26 cellular contexts compared by ENCODE assay signal in genomic region chr2:100964706-100965269, GRCh38. TPM values are rescaled to one million over a fixed set of nuclear protein-coding genes. Genes with fewer than 3 reads are reported as not detected.
DNase-seq lines count a peak whose midpoint lies in the region; ATAC-seq, FAIRE-seq and TF ChIP-seq lines count a peak whose summit lies in the region.
"Had no signal": no experiment of that assay in that cellular context is flagged by ENCODE, and none has a peak within 500 bp of the region (broad histone marks: within the 10 kb centered on the region; RNA-seq: fewer than 3 reads in every experiment).

No MANE protein-coding gene starts in this region.

- H3K9me3 ChIP-seq in HepG2 (ENCODE audit: low read length) (no peaks in the 10 kb centered on the region), right lobe of liver (no peaks in the 10 kb centered on the region), ascending aorta (no peaks in the 10 kb centered on the region), sigmoid colon (no peaks in the 10 kb centered on the region), aorta (ENCODE audit: control insufficient read depth, low read length) (no peaks in the 10 kb centered on the region)
- H3K9me3 ChIP-seq: BLaER1, SK-N-SH had no signal

- no peak for TF ChIP-seq POLR2A in HepG2 (IDR thresholded peaks at IDR 0.05; ENCODE audit: insufficient read depth in 1 of 2, low read depth in 2 of 2, low read length in 2 of 2)
- TF ChIP-seq POLR2A in right lobe of liver (IDR thresholded peaks at IDR 0.05) = no peak
- no peak for TF ChIP-seq POLR2A in sigmoid colon (IDR thresholded peaks at IDR 0.05)

- H3K79me2 ChIP-seq in HepG2 (ENCODE audit: insufficient read depth, low read length) = no peaks in the 10 kb centered on the region

- CTCF ChIA-PET in HepG2 (lab: Yijun Ruan, JAX; ENCODE audit: low intra/inter-chr PET ratio, low total read pairs) (no interaction called here), Calu3 (lab: Charles Lee) (interaction anchor here (0.7 kb wide), 1 partner anchor 274 kb away, joined by 5 read pairs; no protein-coding TSS in a partner anchor)

- BruUV-seq in HepG2 (replicated peaks; lab: Mats Ljungman, UMichigan) (TSS peak; percentile 14), Calu3 (replicated peaks; lab: Mats Ljungman, UMichigan) (no TSS peak)

- WGBS in HepG2 (ENCODE audit: low lambda C conversion rate) = 87% methylated on average over 11 of the region's 11 CpGs
- WGBS in right lobe of liver (ENCODE audit: insufficient coverage, low coverage, low lambda C conversion rate, missing lambda C conversion rate) = 86% methylated on average over 9 of the region's 11 CpGs
- WGBS in sigmoid colon, 2 donors = 85 to 87% methylated on average over 11 of the region's 11 CpGs
- 8 to 20% methylated on average over 11 of the region's 11 CpGs for WGBS in aorta, 2 donors

- intact Hi-C loops in HepG2 (cut with micrococcal nuclease; ENCODE audit: unreplicated experiment) (no loop called here), right lobe of liver (cut with DNase I) (no loop called here), ascending aorta (cut with DNase I) (loop anchor here (2.0 kb wide), 1 partner anchor 14 kb away; no protein-coding TSS in a partner anchor), sigmoid colon (cut with DNase I) (no loop called here), aorta (cut with DNase I) (no loop called here), Calu3 (cut with micrococcal nuclease; ENCODE audit: unreplicated experiment) (no loop called here)

- DNase-seq in HepG2 (ENCODE audit: low spot score) (no peak), right lobe of liver (no peak), ascending aorta (ENCODE audit: low spot score in 2 of 2) (no peak), sigmoid colon (peak; percentile 40), aorta (peak; percentile 64 to 72), KG1 (lab: John Stamatoyannopoulos, UW) (no peak), Calu3 (no peak)
- DNase-seq: COR-L47, DMS 273 treated with DMSO at 0.1 percent for 48 hours, DMS79 treated with DMSO at 0.1 percent for 48 hours, H9, Kasumi-1, MM.1S, NCI-H1048, NCI-H1417 treated with DMSO at 0.1 percent for 48 hours, NCI-H187 treated with DMSO at 0.1 percent for 48 hours, NCI-H2107, PC-9, RPMI8226, SIG-M5, SK-N-SH had no signal

- H3K27ac Mint-ChIP-seq in Calu3 (ENCODE audit: unreplicated experiment) = no peak overlapping the region
- H3K27ac Mint-ChIP-seq: H9, IgD-negative memory B cell had no signal

- H3K4me1 Mint-ChIP-seq in Calu3 (ENCODE audit: low read depth, unreplicated experiment) = no peaks in the 10 kb centered on the region
- H3K4me1 Mint-ChIP-seq: IgD-negative memory B cell had no signal

- H3K4me3 Mint-ChIP-seq in Calu3 (ENCODE audit: low read depth, unreplicated experiment) = no peak overlapping the region
- H3K4me3 Mint-ChIP-seq: CD4-positive, alpha-beta T cell; H9; IgD-negative memory B cell had no signal

- ATAC-seq in HepG2 (no peak), right lobe of liver (no peak), aorta (ENCODE audit: low FRiP score) (peak; percentile 62), HG02623 (IDR thresholded peaks at IDR 0.05; ENCODE audit: unreplicated experiment) (no peak)
- ATAC-seq: GM12878 had no signal

- H3K4me3 ChIP-seq in HepG2 (replicated peaks in 1 of 3; ENCODE audit: insufficient read depth in 1 of 3, low read depth in 2 of 3, low read length in 3 of 3) = no peak overlapping the region
- no peak overlapping the region for H3K4me3 ChIP-seq in right lobe of liver
- H3K4me3 ChIP-seq in ascending aorta = no peak overlapping the region
- H3K4me3 ChIP-seq in sigmoid colon = no peak overlapping the region
- H3K4me3 ChIP-seq in aorta (ENCODE audit: low read length in 2 of 2) = no peak overlapping the region
- H3K4me3 ChIP-seq: BLaER1, GM12878, PC-9 had no signal

- no peaks in the 10 kb centered on the region for H3K9me3 Mint-ChIP-seq in Calu3 (ENCODE audit: low read depth, unreplicated experiment)
- H3K9me3 Mint-ChIP-seq: CD4-positive, alpha-beta T cell; H9; IgD-negative memory B cell had no signal

- H3K36me3 Mint-ChIP-seq in Calu3 (ENCODE audit: insufficient read depth, unreplicated experiment) = peaks cover 41% of the 10 kb centered on the region
- H3K36me3 Mint-ChIP-seq: IgD-negative memory B cell had no signal

- TF ChIP-seq CTCF in HepG2 (CRISPR knock-in tag; IDR thresholded peaks at IDR 0.05) (no peak), right lobe of liver (IDR thresholded peaks at IDR 0.05) (no peak), ascending aorta (IDR thresholded peaks at IDR 0.05) (no peak), sigmoid colon (IDR thresholded peaks at IDR 0.05) (no peak), Calu3 (IDR thresholded peaks at IDR 0.05; ENCODE audit: unreplicated experiment) (no peak)

- no peak overlapping the region for H3K4me2 ChIP-seq in HepG2 (ENCODE audit: low read depth, low read length)
- H3K4me2 ChIP-seq: BLaER1, PC-9, SK-N-SH had no signal

- H3K27me3 ChIP-seq in HepG2 (ENCODE audit: control insufficient read depth in 1 of 2, insufficient read depth in 2 of 2, low read length in 2 of 2) = no peaks in the 10 kb centered on the region
- H3K27me3 ChIP-seq in right lobe of liver = no peaks in the 10 kb centered on the region
- no peaks in the 10 kb centered on the region for H3K27me3 ChIP-seq in ascending aorta
- H3K27me3 ChIP-seq in sigmoid colon = no peaks in the 10 kb centered on the region
- H3K27me3 ChIP-seq in aorta (ENCODE audit: control insufficient read depth in 1 of 2, insufficient read depth in 2 of 2, low read length in 1 of 2) = no peaks in the 10 kb centered on the region
- H3K27me3 ChIP-seq: BLaER1 had no signal

- in situ Hi-C loops in HepG2 (cut with HindIII; ENCODE audit: extremely low pct_ligation_motif_present, low pct_unique_long_range_greater_than_20kb) = no loop called here

- H3K36me3 ChIP-seq in HepG2 (replicated peaks in 1 of 2; ENCODE audit: control insufficient read depth in 1 of 2, insufficient read depth in 2 of 2, low read length in 2 of 2) (peaks cover 22 to 56% of the 10 kb centered on the region in 2 experiments), right lobe of liver (peaks cover 0 to 5% (median 0%) of the 10 kb centered on the region in 4 donors), ascending aorta (peaks cover 10 to 11% of the 10 kb centered on the region in 2 donors), sigmoid colon (peaks cover 0 to 7% (median 3%) of the 10 kb centered on the region in 4 donors), aorta (ENCODE audit: control insufficient read depth in 1 of 2, insufficient read depth in 2 of 2, low read length in 1 of 2) (peaks cover 0 to 6% of the 10 kb centered on the region in 2 donors)
- H3K36me3 ChIP-seq: BLaER1 had no signal

- H3K4me1 ChIP-seq in HepG2 (ENCODE audit: insufficient read depth, low read length) (no peaks in the 10 kb centered on the region), right lobe of liver (no peaks in the 10 kb centered on the region), ascending aorta (peaks cover 6 to 17% of the 10 kb centered on the region in 2 donors), sigmoid colon (peaks cover 0 to 13% (median 3%) of the 10 kb centered on the region in 4 donors), aorta (ENCODE audit: control insufficient read depth in 1 of 2, insufficient read depth in 2 of 2, low read length in 2 of 2) (peaks cover 0 to 2% of the 10 kb centered on the region in 2 donors)
- H3K4me1 ChIP-seq: BLaER1 had no signal

- TF ChIP-seq RAD21 in HepG2 (CRISPR knock-in tag; IDR thresholded peaks at IDR 0.05) = no peak

- no peak overlapping the region for H3K27ac ChIP-seq in HepG2 (ENCODE audit: extremely low read length, insufficient read depth, low read length)
- no peak overlapping the region for H3K27ac ChIP-seq in right lobe of liver
- peak overlapping the region; percentile 70 to 73 for H3K27ac ChIP-seq in ascending aorta
- no peak overlapping the region for H3K27ac ChIP-seq in sigmoid colon
- H3K27ac ChIP-seq in aorta (ENCODE audit: low read depth in 1 of 2, low read length in 2 of 2) = peak overlapping the region; percentile 9 to 34
- H3K27ac ChIP-seq: BLaER1, PC-9 had no signal

- H2AFZ ChIP-seq in HepG2 (ENCODE audit: low read length) = no peak overlapping the region
- H2AFZ ChIP-seq: PC-9 had no signal

- no peaks in the 10 kb centered on the region for H4K20me1 ChIP-seq in HepG2 (ENCODE audit: insufficient read depth, low read length)
- H4K20me1 ChIP-seq: BLaER1 had no signal

- TF ChIP-seq EP300 in HepG2 (IDR thresholded peaks at IDR 0.05; ENCODE audit: low read depth in 2 of 2, low read length in 2 of 2) (no peak), HepG2 (CRISPR knock-in tag; IDR thresholded peaks at IDR 0.05; ENCODE audit: borderline replicate concordance) (no peak), sigmoid colon (IDR thresholded peaks at IDR 0.05) (no peak)

- H3K27me3 Mint-ChIP-seq in Calu3 (ENCODE audit: unreplicated experiment) = no peaks in the 10 kb centered on the region
- H3K27me3 Mint-ChIP-seq: CD4-positive, alpha-beta T cell had no signal

- no peak for FAIRE-seq in HepG2 (lab: Jason Lieb, UNC)
- FAIRE-seq: GM12878 had no signal

- POLR2A ChIA-PET in HepG2 (lab: Yijun Ruan, JAX) = no interaction called here

- no peak overlapping the region for H3K9ac ChIP-seq in HepG2 (ENCODE audit: insufficient read depth, low read depth, low read length)
- H3K9ac ChIP-seq: BLaER1, SK-N-SH had no signal

RNA-seq across cellular contexts. Expression of gene RPL31, which starts 37.3 kb away (rescaled TPM):
- total RNA-seq in HepG2 (2016; rRNA removed; fragmentation: Illumina TruSeq; extraction: Trizol) (3,331 and 4,246 TPM in 2 replicates), right lobe of liver (100 to 1,000 TPM; 363 to 497 (median 443) TPM), ascending aorta (479 TPM), sigmoid colon (1,000 to 10,000 TPM; 1,030 to 2,345 (median 1,749) TPM), aorta (1,000 to 10,000 TPM; 1,008 to 1,106 TPM), Calu3 (2022) (1,080 and 1,158 TPM in 2 replicates)
- total RNA-seq in HepG2 (2016; cell fraction: cytosol; rRNA removed; fragmentation: Illumina TruSeq; extraction: Trizol; ENCODE audit: low read depth) = 5,225 and 5,854 TPM in 2 replicates
- total RNA-seq in HepG2 (2016; cell fraction: insoluble cytoplasmic fraction; rRNA removed; fragmentation: Illumina TruSeq; extraction: Trizol) = 3,362 and 4,378 TPM in 2 replicates
- 8,556 and 9,092 TPM in 2 replicates for total RNA-seq in HepG2 (2016; cell fraction: membrane; rRNA removed; fragmentation: Illumina TruSeq; extraction: Trizol)
- total RNA-seq in HepG2 (2016; cell fraction: nucleus; rRNA removed; fragmentation: Illumina TruSeq; extraction: Trizol) = 1,122 and 1,268 TPM in 2 replicates
- polyA plus RNA-seq in HepG2 (2011; rRNA removed) (3,582 and 3,614 TPM in 2 replicates), sigmoid colon (1,000 to 10,000 TPM; 5,415 to 7,327 (median 5,660) TPM), aorta (1,000 to 10,000 TPM; 4,480 to 7,651 TPM)
- 3,176 and 4,386 TPM in 2 replicates for polyA plus RNA-seq in HepG2 (2011; cell fraction: cytosol; rRNA removed)
- polyA plus RNA-seq in HepG2 (2011; cell fraction: nucleus; rRNA removed) = 741 and 878 TPM in 2 replicates
- polyA plus RNA-seq in HepG2 (2012) = 8,552 and 9,844 TPM in 2 replicates
- 7,218 and 7,614 TPM in 2 replicates for polyA plus RNA-seq in HepG2 (2016; cell fraction: cytosol; fragmentation: Illumina TruSeq; extraction: Trizol; ENCODE audit: low read depth)
- polyA plus RNA-seq in HepG2 (2016; cell fraction: insoluble cytoplasmic fraction; fragmentation: Illumina TruSeq; extraction: Trizol; ENCODE audit: low read depth) = 4,222 and 4,697 TPM in 2 replicates
- polyA plus RNA-seq in HepG2 (2016; cell fraction: membrane; fragmentation: Illumina TruSeq; extraction: Trizol; ENCODE audit: low read depth) = 8,348 and 8,377 TPM in 2 replicates
- polyA plus RNA-seq in HepG2 (2016; cell fraction: nucleus; fragmentation: Illumina TruSeq; extraction: Trizol; ENCODE audit: insufficient read depth, low read depth) = 2,101 and 2,110 TPM in 2 replicates
- polyA minus RNA-seq in HepG2 (2011; rRNA and poly(A)+ RNA removed; ENCODE audit: low replicate concordance) = 234 and 364 TPM in 2 replicates
- polyA minus RNA-seq in HepG2 (2011; cell fraction: cytosol; rRNA and poly(A)+ RNA removed) = 317 and 452 TPM in 2 replicates
- polyA minus RNA-seq in HepG2 (2011; cell fraction: nucleus; rRNA and poly(A)+ RNA removed) = 241 and 344 TPM in 2 replicates

Comparison
In these comparisons a context has a peak if more than half of its experiments do, and no peak if none do; other contexts are left out.
1. DNase-seq: peak in sigmoid colon (single experiment) and aorta (2 of 2); none in HepG2 (single experiment), right lobe of liver (0 of 3), ascending aorta (0 of 2), KG1 (single experiment) and Calu3 (single experiment).
2. H3K27ac ChIP-seq: peak in ascending aorta (2 of 2) and aorta (2 of 2); none in HepG2 (single experiment), right lobe of liver (0 of 3) and sigmoid colon (0 of 4).